8 cellular contexts compared by ENCODE assay signal in genomic region chr1:101820080-101820479, GRCh38.
DNase-seq lines count a peak whose midpoint lies in the region; ATAC-seq and TF ChIP-seq lines count a peak whose summit lies in the region.

No MANE protein-coding gene starts in this region.

- no peaks in the 10 kb centered on the region for H3K36me3 Mint-ChIP-seq in activated CD4-positive, alpha-beta T cell treated with anti-CD3 and anti-CD28 coated beads, Interleukin-2, amount 10 ng/mL, durations not matched to agents 7 days and 5 days (ENCODE audit: low read depth)

- H3K79me2 ChIP-seq in MM.1S (ENCODE audit: low read length), result no peaks in the 10 kb centered on the region

- no peaks in the 10 kb centered on the region for H4K20me1 ChIP-seq in MM.1S (ENCODE audit: insufficient read depth, low read length)

- no peak for ATAC-seq in GM19395 (IDR thresholded peaks at IDR 0.05; ENCODE audit: unreplicated experiment)
- no peak for ATAC-seq in HG02588 (IDR thresholded peaks at IDR 0.05; ENCODE audit: unreplicated experiment)

- H3K9me3 Mint-ChIP-seq in activated CD4-positive, alpha-beta T cell treated with anti-CD3 and anti-CD28 coated beads, Interleukin-2, amount 10 ng/mL, durations not matched to agents 7 days and 5 days, result no peaks in the 10 kb centered on the region

- POLR2A ChIA-PET in activated CD4-positive, alpha-beta T cell treated with anti-CD3 and anti-CD28 coated beads, Interleukin-2, amount 10 ng/mL, durations not matched to agents 7 days and 5 days (lab: Charles Lee), result no interaction called here

- no peak overlapping the region for H3K9ac ChIP-seq in MM.1S (ENCODE audit: low read length)

- peak; percentile 21; the same call in 1 of the 2 replicates for TF ChIP-seq CTCF in GM12875 (IDR thresholded peaks at IDR 0.05; ENCODE audit: borderline replicate concordance, insufficient read depth, low read depth, low read length)
- TF ChIP-seq CTCF in MM.1S (IDR thresholded peaks at IDR 0.05; ENCODE audit: low read length), result peak; percentile 19

- H3K4me2 ChIP-seq in MM.1S (ENCODE audit: low read depth, low read length), result no peak overlapping the region

- H3K27me3 Mint-ChIP-seq in activated CD4-positive, alpha-beta T cell treated with anti-CD3 and anti-CD28 coated beads, Interleukin-2, amount 10 ng/mL, durations not matched to agents 7 days and 5 days, result no peaks in the 10 kb centered on the region

- H2AFZ ChIP-seq in MM.1S (ENCODE audit: low read length), result no peak overlapping the region

- no peaks in the 10 kb centered on the region for H3K27me3 ChIP-seq in MM.1S (replicated peaks; ENCODE audit: insufficient read depth, low read length)

- no peaks in the 10 kb centered on the region for H3K36me3 ChIP-seq in MM.1S (replicated peaks; ENCODE audit: insufficient read depth, low read length)

- H3K4me3 Mint-ChIP-seq in activated CD4-positive, alpha-beta T cell treated with anti-CD3 and anti-CD28 coated beads, Interleukin-2, amount 10 ng/mL, durations not matched to agents 7 days and 5 days, result no peak overlapping the region

- no peaks in the 10 kb centered on the region for H3K9me2 ChIP-seq in MM.1S (replicated peaks; ENCODE audit: insufficient read depth, low read length)

- no peaks in the 10 kb centered on the region for H3K9me3 ChIP-seq in MM.1S (replicated peaks; ENCODE audit: insufficient read depth, low read length)

- no peaks in the 10 kb centered on the region for H3F3A ChIP-seq in MM.1S (ENCODE audit: insufficient read depth, low read length)

- H3K4me3 ChIP-seq in GM12875 (ENCODE audit: low read depth, low read length), result no peak overlapping the region
- no peak overlapping the region for H3K4me3 ChIP-seq in MM.1S (ENCODE audit: low read length)

- CTCF ChIA-PET in activated CD4-positive, alpha-beta T cell treated with anti-CD3 and anti-CD28 coated beads, Interleukin-2, amount 10 ng/mL, durations not matched to agents 7 days and 5 days (lab: Charles Lee), result no interaction called here

- no peaks in the 10 kb centered on the region for H3K4me1 Mint-ChIP-seq in activated CD4-positive, alpha-beta T cell treated with anti-CD3 and anti-CD28 coated beads, Interleukin-2, amount 10 ng/mL, durations not matched to agents 7 days and 5 days

- DNase-seq in MM.1S (no peak), SW480 (ENCODE audit: low spot score) (peak; percentile 44), iris pigment epithelial cell (ENCODE audit: low read depth) (peak; percentile 22)
- DNase-seq in activated CD4-positive, alpha-beta T cell treated with anti-CD3 and anti-CD28 coated beads, Interleukin-2, amount 10 ng/mL, durations not matched to agents 7 days and 5 days, result no peak
- no peak for DNase-seq in stimulated activated CD4-positive, alpha-beta T cell treated with anti-CD3 and anti-CD28 coated beads, Interleukin-4, amount 100 ng/mL, for 4 hours

- no peak overlapping the region for H3K27ac Mint-ChIP-seq in activated CD4-positive, alpha-beta T cell treated with anti-CD3 and anti-CD28 coated beads, Interleukin-2, amount 10 ng/mL, durations not matched to agents 7 days and 5 days

- no peaks in the 10 kb centered on the region for H3K4me1 ChIP-seq in MM.1S (ENCODE audit: low read length)

- H3K27ac ChIP-seq in MM.1S (ENCODE audit: low read length), result no peak overlapping the region

Comparison
In these comparisons a context has a peak if more than half of its experiments do, and no peak if none do; other contexts are left out.
1. DNase-seq: peak in SW480 (single experiment) and iris pigment epithelial cell (single experiment); none in MM.1S (single experiment), activated CD4-positive, alpha-beta T cell treated with anti-CD3 and anti-CD28 coated beads, Interleukin-2, amount 10 ng/mL, durations not matched to agents 7 days and 5 days (single experiment) and stimulated activated CD4-positive, alpha-beta T cell treated with anti-CD3 and anti-CD28 coated beads, Interleukin-4, amount 100 ng/mL, for 4 hours (0 of 2).